12 cellular contexts compared by ENCODE assay signal in genomic region chr12:39958377-39958776, GRCh38.
A peak's percentile ranks its signal among the peaks of the same experiment; 100 is the strongest.
DNase-seq lines count a peak whose midpoint lies in the region; ATAC-seq and TF ChIP-seq lines count a peak whose summit lies in the region.
"Had no signal": no experiment of that assay in that cellular context is flagged by ENCODE, and none has a peak within 500 bp of the region (broad histone marks: within the 10 kb centered on the region; RNA-seq: fewer than 3 reads in every experiment).

No MANE protein-coding gene starts in this region.

- peak; percentile 68 for TF ChIP-seq CTCF in LNCaP clone FGC (IDR thresholded peaks at IDR 0.05; ENCODE audit: control insufficient read depth, extremely low read depth, insufficient read depth)
- TF ChIP-seq CTCF in cardiac fibroblast (IDR thresholded peaks at IDR 0.05; ENCODE audit: low read depth, low read length) = peak; percentile 10
- TF ChIP-seq CTCF in osteocyte (IDR thresholded peaks at IDR 0.05) = peak; percentile 14
- TF ChIP-seq CTCF in HFFc6 (IDR thresholded peaks at IDR 0.05) = no peak; the same call in 1 of the 2 replicates

- H3K4me3 ChIP-seq in LNCaP clone FGC (ENCODE audit: low read depth, low read length) (no peak overlapping the region), cardiac fibroblast (replicated peaks in 1 of 2; ENCODE audit: low read depth in 2 of 2, low read length in 2 of 2) (no peak overlapping the region)
- H3K4me3 ChIP-seq: BLaER1 had no signal

- H3K27ac Mint-ChIP-seq in activated CD4-positive, alpha-beta T cell treated with anti-CD3 and anti-CD28 coated beads, Interleukin-2, amount 10 ng/mL, durations not matched to agents 24 days and 14 days = no peak overlapping the region
- H3K27ac Mint-ChIP-seq in osteocyte (ENCODE audit: unreplicated experiment) (no peak overlapping the region), HFFc6 (no peak overlapping the region)
- H3K27ac Mint-ChIP-seq: activated naive CD4-positive, alpha-beta T cell treated with anti-CD3 and anti-CD28 coated beads, Interleukin-2, amount 50 U/mL, for 24 hours had no signal

- H3K36me3 Mint-ChIP-seq in activated CD4-positive, alpha-beta T cell treated with anti-CD3 and anti-CD28 coated beads, Interleukin-2, amount 10 ng/mL, durations not matched to agents 24 days and 14 days (ENCODE audit: low read depth) = no peaks in the 10 kb centered on the region
- no peaks in the 10 kb centered on the region for H3K36me3 Mint-ChIP-seq in osteocyte (ENCODE audit: unreplicated experiment)
- H3K36me3 Mint-ChIP-seq in HFFc6 (ENCODE audit: low read depth) = peaks cover 5% of the 10 kb centered on the region; the same call in 1 of the 2 replicates
- H3K36me3 Mint-ChIP-seq: activated naive CD4-positive, alpha-beta T cell treated with anti-CD3 and anti-CD28 coated beads, Interleukin-2, amount 50 U/mL, for 24 hours had no signal

- intact Hi-C loops in activated CD4-positive, alpha-beta T cell treated with anti-CD3 and anti-CD28 coated beads, Interleukin-2, amount 10 ng/mL, durations not matched to agents 24 days and 14 days (cut with micrococcal nuclease) = no loop called here

- peak; percentile 57 for DNase-seq in activated CD4-positive, alpha-beta T cell treated with anti-CD3 and anti-CD28 coated beads, Interleukin-2, amount 10 ng/mL, durations not matched to agents 24 days and 14 days
- no peak for DNase-seq in activated CD4-positive, alpha-beta T cell treated with anti-CD3 and anti-CD28 coated beads for 4 hours
- DNase-seq in LNCaP clone FGC (ENCODE audit: low read depth) = no peak
- peak in 1 of 2 donors; percentile 2 for DNase-seq in cardiac fibroblast (ENCODE audit: low read depth in 2 of 2)
- no peak for DNase-seq in osteocyte (ENCODE audit: extremely low spot score, unreplicated experiment)
- DNase-seq in HFFc6 = no peak
- DNase-seq in MV-4-11 (lab: John Stamatoyannopoulos, UW) = no peak
- DNase-seq: effector CD4-positive, alpha-beta T cell; hippocampal formation had no signal

- H3K27me3 Mint-ChIP-seq in activated CD4-positive, alpha-beta T cell treated with anti-CD3 and anti-CD28 coated beads, Interleukin-2, amount 10 ng/mL, durations not matched to agents 24 days and 14 days = peaks cover 2% of the 10 kb centered on the region
- H3K27me3 Mint-ChIP-seq in osteocyte (ENCODE audit: unreplicated experiment) = no peaks in the 10 kb centered on the region
- H3K27me3 Mint-ChIP-seq in HFFc6 (ENCODE audit: insufficient read depth) = no peaks in the 10 kb centered on the region
- H3K27me3 Mint-ChIP-seq: activated naive CD4-positive, alpha-beta T cell treated with anti-CD3 and anti-CD28 coated beads, Interleukin-2, amount 50 U/mL, for 24 hours had no signal

- H3K4me1 Mint-ChIP-seq in activated CD4-positive, alpha-beta T cell treated with anti-CD3 and anti-CD28 coated beads, Interleukin-2, amount 10 ng/mL, durations not matched to agents 24 days and 14 days = no peaks in the 10 kb centered on the region
- H3K4me1 Mint-ChIP-seq in osteocyte (ENCODE audit: unreplicated experiment) = no peaks in the 10 kb centered on the region
- H3K4me1 Mint-ChIP-seq in HFFc6 (ENCODE audit: low read depth) = no peaks in the 10 kb centered on the region
- H3K4me1 Mint-ChIP-seq: activated naive CD4-positive, alpha-beta T cell treated with anti-CD3 and anti-CD28 coated beads, Interleukin-2, amount 50 U/mL, for 24 hours had no signal

- no peak overlapping the region for H3K4me3 Mint-ChIP-seq in activated CD4-positive, alpha-beta T cell treated with anti-CD3 and anti-CD28 coated beads, Interleukin-2, amount 10 ng/mL, durations not matched to agents 24 days and 14 days
- H3K4me3 Mint-ChIP-seq in osteocyte (ENCODE audit: unreplicated experiment) (no peak overlapping the region), HFFc6 (no peak overlapping the region)
- H3K4me3 Mint-ChIP-seq: activated naive CD4-positive, alpha-beta T cell treated with anti-CD3 and anti-CD28 coated beads, Interleukin-2, amount 50 U/mL, for 24 hours had no signal

- H3K9me3 Mint-ChIP-seq in activated CD4-positive, alpha-beta T cell treated with anti-CD3 and anti-CD28 coated beads, Interleukin-2, amount 10 ng/mL, durations not matched to agents 24 days and 14 days = no peaks in the 10 kb centered on the region
- H3K9me3 Mint-ChIP-seq in osteocyte (ENCODE audit: unreplicated experiment) = no peaks in the 10 kb centered on the region
- H3K9me3 Mint-ChIP-seq in HFFc6 = peaks cover 20% of the 10 kb centered on the region
- H3K9me3 Mint-ChIP-seq: activated naive CD4-positive, alpha-beta T cell treated with anti-CD3 and anti-CD28 coated beads, Interleukin-2, amount 50 U/mL, for 24 hours had no signal

- no peak for ATAC-seq in GM21423 (IDR thresholded peaks at IDR 0.05; ENCODE audit: unreplicated experiment)
